In the genomic region with DNA sequence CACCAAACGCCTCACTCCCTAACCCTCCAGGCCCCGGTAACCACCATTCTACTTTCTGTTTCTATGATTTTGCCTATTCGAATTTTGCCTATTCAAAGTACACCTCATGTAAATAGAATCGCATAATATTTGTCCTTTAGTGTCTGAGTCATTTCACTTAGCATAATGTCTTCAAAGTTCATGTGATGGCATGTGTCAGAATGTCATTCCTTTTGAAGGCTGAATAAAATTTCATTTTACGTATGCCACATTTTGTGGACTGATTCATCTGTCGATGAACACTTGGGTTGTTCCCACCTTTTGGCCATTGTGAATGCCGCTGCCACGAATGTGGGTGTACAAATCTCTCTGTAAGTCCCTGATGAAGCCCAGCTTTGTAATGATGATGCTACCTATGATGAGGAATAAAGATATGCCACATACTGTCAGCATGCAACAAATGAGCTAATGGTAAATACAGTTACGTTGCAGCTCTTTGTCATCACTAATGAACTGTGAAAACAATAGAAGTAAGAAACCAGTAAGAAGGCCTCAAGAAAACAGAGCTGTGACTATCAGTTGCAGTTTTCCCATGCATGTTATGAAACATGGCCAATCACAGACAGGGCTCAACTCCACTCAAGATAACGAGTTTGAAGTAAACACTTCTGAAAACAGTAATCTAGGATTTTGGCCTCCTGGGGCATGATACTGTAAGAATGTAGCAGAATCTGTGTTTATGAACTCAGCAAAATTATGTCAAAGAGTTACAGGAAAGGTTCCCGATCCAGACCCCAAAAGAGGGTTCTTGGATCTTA, we compare ENCODE assay signal across 23 cellular contexts.
"Had no signal": no experiment of that assay in that cellular context is flagged by ENCODE, and none has a peak within 500 bp of the region (broad histone marks: within the 10 kb centered on the region; RNA-seq: fewer than 3 reads in every experiment).

No MANE protein-coding gene starts in this region.

- H3K4me1 ChIP-seq: esophagus muscularis mucosa, gastrocnemius medialis, sigmoid colon, testis, transverse colon had no signal

- H3K4me3 ChIP-seq: esophagus muscularis mucosa, gastrocnemius medialis, ovary, sigmoid colon, testis, transverse colon had no signal

- H3K9me3 ChIP-seq: gastrocnemius medialis, neutrophil, ovary, sigmoid colon, testis, transverse colon had no signal

- H3K27me3 ChIP-seq: brain microvascular endothelial cell, esophagus muscularis mucosa, gastrocnemius medialis, neutrophil, ovary, sigmoid colon, testis, transverse colon had no signal

- H3K36me3 ChIP-seq: brain microvascular endothelial cell, esophagus muscularis mucosa, gastrocnemius medialis, neutrophil, ovary, sigmoid colon, transverse colon had no signal

- DNase-seq: activated B cell treated with CpG ODN at 0.5 μM for 24 hours; activated CD4-positive, alpha-beta T cell treated with anti-CD3 and anti-CD28 coated beads for 4 hours; activated CD4-positive, alpha-beta T cell treated with anti-CD3 and anti-CD28 coated beads, Interleukin-2, amount 50 U/mL, for 4 hours; activated effector memory CD4-positive, alpha-beta T cell treated with Interleukin-2 at 50 U/mL for 16 hours; activated naive CD4-positive, alpha-beta T cell treated with Interleukin-2 at 50 U/mL for 16 hours; activated T-cell treated with anti-CD3 and anti-CD28 coated beads for 4 hours; aorta; brain microvascular endothelial cell; gastrocnemius medialis; glutamatergic neuron; left cardiac atrium; left ventricle myocardium superior; ovary; retina; sigmoid colon; small intestine; stimulated activated CD4-positive, alpha-beta T cell treated with anti-CD3 and anti-CD28 coated beads, Interleukin-1b, Interleukin-23, amount 100 ng/mL, for 48 hours; stimulated activated naive CD4-positive, alpha-beta T cell treated with Interleukin-2 at 50 U/mL for 16 hours; T-helper 2 cell; testis; transverse colon had no signal

- H3K27ac ChIP-seq: brain microvascular endothelial cell, esophagus muscularis mucosa, gastrocnemius medialis, neutrophil, sigmoid colon, testis, transverse colon had no signal

- ATAC-seq: gastrocnemius medialis, left cardiac atrium, left ventricle myocardium superior had no signal
